ENCODE assay signal across 1 cellular context in genomic region chr1:148318900-148319242, GRCh38.
TF ChIP-seq lines count a peak whose summit lies in the region.

No MANE protein-coding gene starts in this region.

TF ChIP-seq in GM12878, 131 proteins besides CTCF, POLR2A, EP300 and RAD21 (continued from another document):
- TF ChIP-seq E4F1 (IDR thresholded peaks at IDR 0.05; ENCODE audit: borderline replicate concordance, partially characterized antibody): no peak
- no peak for TF ChIP-seq RB1 (IDR thresholded peaks at IDR 0.05; ENCODE audit: borderline replicate concordance)
- TF ChIP-seq ETV6 (conservative IDR thresholded peaks at IDR 0.05 in 1 of 2, IDR thresholded peaks at IDR 0.05 in 1 of 2; ENCODE audit: borderline replicate concordance in 1 of 2, low read depth in 1 of 2): no peak
- TF ChIP-seq RFX5 (IDR thresholded peaks at IDR 0.05; ENCODE audit: low read depth, low read length): no peak
- no peak for TF ChIP-seq SMAD1 (IDR thresholded peaks at IDR 0.05; ENCODE audit: low read depth, partially characterized antibody)
- no peak for TF ChIP-seq PML (IDR thresholded peaks at IDR 0.05; ENCODE audit: low read length)
